Comparison of ENCODE assay signal across 23 cellular contexts in the genomic region with DNA sequence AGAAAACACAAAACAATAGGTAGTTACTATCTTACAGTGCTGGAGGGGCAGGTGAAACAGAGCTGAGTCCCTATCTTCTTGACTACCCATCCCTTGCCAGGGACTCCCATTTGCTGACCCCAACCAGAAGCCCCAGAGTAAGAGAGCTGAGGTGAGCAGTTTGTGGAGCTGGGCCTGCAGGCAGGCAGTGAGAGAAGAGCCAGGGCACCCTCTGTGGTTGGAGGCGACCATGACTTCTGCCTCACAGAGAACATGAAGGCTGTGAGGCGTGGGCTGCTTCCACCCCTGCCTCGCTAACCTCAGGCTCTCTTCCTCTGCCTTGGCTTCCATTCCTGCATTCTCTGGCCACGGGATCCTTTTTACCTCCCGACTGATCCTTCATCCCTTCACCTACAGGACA. TPM values are rescaled to one million over a fixed set of nuclear protein-coding genes. Genes with fewer than 3 reads are reported as not detected.
"Had no signal": no experiment of that assay in that cellular context is flagged by ENCODE, and none has a peak within 500 bp of the region (broad histone marks: within the 10 kb centered on the region; RNA-seq: fewer than 3 reads in every experiment).

No MANE protein-coding gene starts in this region.

- H2AFZ ChIP-seq: parathyroid adenoma had no signal

- H3K36me3 ChIP-seq: heart left ventricle, transverse colon had no signal

- H3K36me3 Mint-ChIP-seq: activated CD8-positive, alpha-beta memory T cell treated with anti-CD3 and anti-CD28 coated beads, Interleukin-2, amount 10 ng/mL, durations not matched to agents 7 days and 5 days; activated naive CD8-positive, alpha-beta T cell had no signal

- FAIRE-seq: colon, frontal cortex, small intestine, TTC549 had no signal

- ATAC-seq: activated CD8-positive, alpha-beta memory T cell treated with anti-CD3 and anti-CD28 coated beads, Interleukin-2, amount 10 ng/mL, durations not matched to agents 7 days and 5 days; activated T-cell treated with anti-CD3 and anti-CD28 coated beads, Interleukin-2, amount 50 U/mL, for 4 hours; heart left ventricle; left ventricle myocardium superior; right cardiac atrium; T-helper 17 cell had no signal

- H3K4me3 ChIP-seq: heart left ventricle, transverse colon had no signal

- H3K27ac ChIP-seq: heart left ventricle, parathyroid adenoma, transverse colon had no signal

- DNase-seq: activated CD4-positive, alpha-beta T cell treated with anti-CD3 and anti-CD28 coated beads, Interleukin-2, amount 50 U/mL, for 48 hours; activated CD4-positive, CD25-positive, alpha-beta regulatory T cell treated with anti-CD3 and anti-CD28 coated beads, Interleukin-2, amount 50 U/mL, for 72 hours; activated CD8-positive, alpha-beta memory T cell treated with anti-CD3 and anti-CD28 coated beads, Interleukin-2, amount 10 ng/mL, durations not matched to agents 7 days and 5 days; activated gamma-delta T cell; activated T-cell treated with anti-CD3 and anti-CD28 coated beads, Interleukin-2, amount 50 U/mL, for 4 hours; amygdala; effector CD4-positive, alpha-beta T cell; heart left ventricle; islet precursor cell; left ventricle myocardium superior; mesendoderm; right cardiac atrium; small intestine; T-helper 17 cell; transverse colon had no signal

- H3K27me3 ChIP-seq: heart left ventricle, transverse colon had no signal

- H3K9ac ChIP-seq: parathyroid adenoma had no signal

- H3K4me1 Mint-ChIP-seq: activated CD8-positive, alpha-beta memory T cell treated with anti-CD3 and anti-CD28 coated beads, Interleukin-2, amount 10 ng/mL, durations not matched to agents 7 days and 5 days; T-helper 17 cell had no signal

- H3K27ac Mint-ChIP-seq: activated CD8-positive, alpha-beta memory T cell treated with anti-CD3 and anti-CD28 coated beads, Interleukin-2, amount 10 ng/mL, durations not matched to agents 7 days and 5 days; activated naive CD8-positive, alpha-beta T cell; T-helper 17 cell had no signal

- H3K4me3 Mint-ChIP-seq: activated CD8-positive, alpha-beta memory T cell treated with anti-CD3 and anti-CD28 coated beads, Interleukin-2, amount 10 ng/mL, durations not matched to agents 7 days and 5 days; activated naive CD8-positive, alpha-beta T cell; activated T-cell treated with anti-CD3 and anti-CD28 coated beads, Interleukin-2, amount 50 U/mL, for 4 hours; neural crest cell; T-helper 17 cell had no signal

- H3K9me3 ChIP-seq: heart left ventricle, transverse colon had no signal

- H3K9me3 Mint-ChIP-seq: activated T-cell treated with anti-CD3 and anti-CD28 coated beads, Interleukin-2, amount 50 U/mL, for 4 hours had no signal

RNA-seq across cellular contexts. Expression of a gene that starts 47.5 kb away (rescaled TPM):
- total RNA-seq: activated CD8-positive, alpha-beta memory T cell treated with anti-CD3 and anti-CD28 coated beads, Interleukin-2, amount 10 ng/mL, durations not matched to agents 7 days and 5 days; activated T-cell treated with anti-CD3 and anti-CD28 coated beads, Interleukin-2, amount 50 U/mL, for 4 hours; bronchial epithelial cell; fibroblast of lung; frontal cortex; heart left ventricle; left ventricle myocardium superior; neural crest cell; right cardiac atrium; T-helper 17 cell; transverse colon had no signal
- polyA plus RNA-seq: fibroblast of lung, heart left ventricle, right cardiac atrium, small intestine had no signal
